Comparison of ENCODE assay signal across 9 cellular contexts in genomic region chr5:108727639-108728565, GRCh38. TPM values are rescaled to one million over a fixed set of nuclear protein-coding genes. Genes with fewer than 3 reads are reported as not detected.
DNase-seq lines count a peak whose midpoint lies in the region; ATAC-seq and FAIRE-seq lines count a peak whose summit lies in the region.
"Had no signal": no experiment of that assay in that cellular context is flagged by ENCODE, and none has a peak within 500 bp of the region (broad histone marks: within the 10 kb centered on the region; RNA-seq: fewer than 3 reads in every experiment).

No MANE protein-coding gene starts in this region.

- H3K9ac ChIP-seq in mesendoderm (ENCODE audit: low read length), result peak overlapping the region; percentile 89

- no peaks in the 10 kb centered on the region for H3K79me2 ChIP-seq in mesendoderm (ENCODE audit: control insufficient read depth, insufficient read depth, low read length)

- no peak overlapping the region for H4K5ac ChIP-seq in mesendoderm (ENCODE audit: low read length)

- no peak overlapping the region for H2AK5ac ChIP-seq in mesendoderm (ENCODE audit: low read length)

- H3K23ac ChIP-seq in mesendoderm (ENCODE audit: low read length), result no peak overlapping the region

- no peak overlapping the region for H2BK15ac ChIP-seq in mesendoderm (replicated peaks; ENCODE audit: low read depth)

- H4K8ac ChIP-seq in mesendoderm (ENCODE audit: low read depth, low read length), result no peak overlapping the region

- peak; percentile 79 for FAIRE-seq in endometrium (lab: Jason Lieb, UNC)
- FAIRE-seq: islet of Langerhans had no signal

- H3K79me1 ChIP-seq in mesendoderm (ENCODE audit: low read length), result no peaks in the 10 kb centered on the region

- H2BK5ac ChIP-seq in mesendoderm (ENCODE audit: low read length), result peak overlapping the region; percentile 64

- whole genome bisulfite sequencing in mesendoderm (ENCODE audit: extremely low coverage, insufficient coverage, low lambda C conversion rate), result no CpG with 5 or more reads among the region's 61 CpGs

- peak overlapping the region; percentile 77 for H3K27ac ChIP-seq in mesendoderm (ENCODE audit: low read depth, low read length)

- in situ Hi-C loops in Caki2 (cut with HindIII; ENCODE audit: low pct_unique_long_range_greater_than_20kb, low sequenced_read_pairs), result no loop called here

- H3K56ac ChIP-seq in mesendoderm (ENCODE audit: low read length), result peak overlapping the region; percentile 92

- peak overlapping the region; percentile 89 for H3K4me2 ChIP-seq in mesendoderm (ENCODE audit: low read length)

- peak overlapping the region; percentile 81 for H3K4ac ChIP-seq in mesendoderm (ENCODE audit: low read depth, low read length)

- no peak overlapping the region for H2BK120ac ChIP-seq in mesendoderm (ENCODE audit: low read depth, low read length)

- ATAC-seq in GM19468 (IDR thresholded peaks at IDR 0.05; ENCODE audit: extremely low read depth, unreplicated experiment), result peak; percentile 48

- peak overlapping the region; percentile 53 for H3K18ac ChIP-seq in mesendoderm (ENCODE audit: low read length)

- H3K27me3 ChIP-seq in mesendoderm (ENCODE audit: insufficient read depth, low read length, poor library complexity), result no peaks in the 10 kb centered on the region

- H3K36me3 ChIP-seq in mesendoderm (ENCODE audit: control insufficient read depth, insufficient read depth, low read length), result no peaks in the 10 kb centered on the region

- peak; percentile 89 for DNase-seq in Caki2 (ENCODE audit: low read depth)
- DNase-seq in HK-2 (ENCODE audit: unreplicated experiment), result peak; percentile 87
- DNase-seq in NOMO-1 (lab: John Stamatoyannopoulos, UW; ENCODE audit: unreplicated experiment in 2 of 2), result peak; percentile 89 to 90
- peak; percentile 70 for DNase-seq in activated CD8-positive, alpha-beta memory T cell treated with anti-CD3 and anti-CD28 coated beads, Interleukin-2, amount 50 U/mL, for 48 hours
- DNase-seq in mesendoderm, result peak; percentile 97
- DNase-seq in stimulated activated CD8-positive, alpha-beta memory T cell treated with anti-CD3 and anti-CD28 coated beads, Interleukin-7, amount 100 ng/mL, for 1 hour (ENCODE audit: low read depth in 2 of 2), result peak; percentile 18 to 21

- H3K4me1 ChIP-seq in mesendoderm (ENCODE audit: control insufficient read depth, low read depth, low read length), result peaks cover 6% of the 10 kb centered on the region

- peak overlapping the region; percentile 73 for H3K4me3 ChIP-seq in mesendoderm (ENCODE audit: low read length)

RNA-seq across cellular contexts. Expression of gene FER, which starts 19.8 kb away (rescaled TPM):
- total RNA-seq in Caki2 (2014; rRNA removed; shearing (Covaris generic); ENCODE audit: low replicate concordance), result 1.5 and 5.1 TPM in 2 replicates
- 11.9 TPM for polyA plus RNA-seq in mesendoderm (2013, experiment 1 of 2)
- 10.1 TPM for polyA plus RNA-seq in mesendoderm (2013, experiment 2 of 2)

Comparison
In these comparisons a context has a peak if more than half of its experiments do, and no peak if none do; other contexts are left out.
1. Peak in every context shown above with its lines: DNase-seq, ATAC-seq, H3K4me3 ChIP-seq and H3K27ac ChIP-seq.
2. DNase-seq: peak in every context shown above with its lines; median percentile 97 in mesendoderm; 90 in NOMO-1; 89 in Caki2; 87 in HK-2; 70 in activated CD8-positive, alpha-beta memory T cell treated with anti-CD3 and anti-CD28 coated beads, Interleukin-2, amount 50 U/mL, for 48 hours; 20 in stimulated activated CD8-positive, alpha-beta memory T cell treated with anti-CD3 and anti-CD28 coated beads, Interleukin-7, amount 100 ng/mL, for 1 hour.